3 cellular contexts compared by ENCODE assay signal in genomic region chr3:53788038-53788437, GRCh38.
TF ChIP-seq lines count a peak whose summit lies in the region.

No MANE protein-coding gene starts in this region.

TF ChIP-seq in GM12891, 5 proteins besides CTCF, POLR2A, EP300 and RAD21:
- TF ChIP-seq SPI1 (IDR thresholded peaks at IDR 0.05; ENCODE audit: low read depth, low read length) (no peak), PAX5 (IDR thresholded peaks at IDR 0.05; ENCODE audit: insufficient read depth, low read length, severe bottlenecking) (no peak), TAF1 (IDR thresholded peaks at IDR 0.05; ENCODE audit: low read depth, low read length) (no peak), POLR2AphosphoS5 (IDR thresholded peaks at IDR 0.05; ENCODE audit: low read depth, low read length) (no peak), POU2F2 (IDR thresholded peaks at IDR 0.05; ENCODE audit: low read depth, low read length) (no peak)

TF ChIP-seq in IMR-90, 13 proteins besides CTCF, POLR2A, EP300 and RAD21:
- TF ChIP-seq NFE2L2 (IDR thresholded peaks at IDR 0.05; ENCODE audit: low read depth, low read length), result no peak
- TF ChIP-seq FOS (IDR thresholded peaks at IDR 0.05; ENCODE audit: low read depth, low read length), result no peak
- no peak for TF ChIP-seq MXI1 (IDR thresholded peaks at IDR 0.05; ENCODE audit: borderline replicate concordance, low read depth, low read length)
- TF ChIP-seq MAFK (IDR thresholded peaks at IDR 0.05; ENCODE audit: low read depth, low read length), result no peak
- no peak for TF ChIP-seq RFX5 (IDR thresholded peaks at IDR 0.05; ENCODE audit: low read depth, low read length)
- no peak for TF ChIP-seq BHLHE40 (IDR thresholded peaks at IDR 0.05; ENCODE audit: low read depth, low read length)
- TF ChIP-seq USF2 (IDR thresholded peaks at IDR 0.05; ENCODE audit: low read depth, low read length), result no peak
- TF ChIP-seq SMC3 (IDR thresholded peaks at IDR 0.05; ENCODE audit: low read depth, low read length), result no peak
- no peak for TF ChIP-seq MAZ (IDR thresholded peaks at IDR 0.05; ENCODE audit: borderline replicate concordance, low read depth, low read length)
- no peak for TF ChIP-seq CHD1 (IDR thresholded peaks at IDR 0.05; ENCODE audit: low read depth, low read length)
- TF ChIP-seq CEBPB (IDR thresholded peaks at IDR 0.05; ENCODE audit: low read depth, low read length), result no peak
- no peak for TF ChIP-seq RCOR1 (IDR thresholded peaks at IDR 0.05; ENCODE audit: insufficient replicate concordance, low read length)
- TF ChIP-seq ELK1 (IDR thresholded peaks at IDR 0.05; ENCODE audit: borderline replicate concordance, low read depth, low read length), result no peak

TF ChIP-seq in H1, 55 proteins besides CTCF, POLR2A, EP300 and RAD21:
- no peak for TF ChIP-seq SP1 (IDR thresholded peaks at IDR 0.05; ENCODE audit: low read depth, low read length)
- TF ChIP-seq CHD2 (IDR thresholded peaks at IDR 0.05; ENCODE audit: low read length), result no peak
- TF ChIP-seq JUN (IDR thresholded peaks at IDR 0.05; ENCODE audit: low read depth, low read length), result no peak
- TF ChIP-seq PHF8 (conservative IDR thresholded peaks at IDR 0.05; ENCODE audit: low read depth, low read length), result no peak
- TF ChIP-seq JUND (IDR thresholded peaks at IDR 0.05; ENCODE audit: low read length), result no peak
- no peak for TF ChIP-seq SIN3A (conservative IDR thresholded peaks at IDR 0.05 in 1 of 2, IDR thresholded peaks at IDR 0.05 in 1 of 2; ENCODE audit: low read depth in 1 of 2, low read length in 2 of 2)
- TF ChIP-seq YY1 (IDR thresholded peaks at IDR 0.05; ENCODE audit: low read depth, low read length), result no peak
- TF ChIP-seq BCL11A (IDR thresholded peaks at IDR 0.05; ENCODE audit: low read depth in 2 of 2, low read length in 2 of 2), result no peak
- no peak for TF ChIP-seq CTBP2 (IDR thresholded peaks at IDR 0.05; ENCODE audit: borderline replicate concordance, insufficient read depth, insufficient read length, low read length)
- no peak for TF ChIP-seq TAF7 (optimal IDR thresholded peaks at IDR 0.05; ENCODE audit: borderline replicate concordance, low read depth, low read length)
- no peak for TF ChIP-seq TAF1 (IDR thresholded peaks at IDR 0.05; ENCODE audit: low read depth, low read length)
- TF ChIP-seq, protein P1, sequence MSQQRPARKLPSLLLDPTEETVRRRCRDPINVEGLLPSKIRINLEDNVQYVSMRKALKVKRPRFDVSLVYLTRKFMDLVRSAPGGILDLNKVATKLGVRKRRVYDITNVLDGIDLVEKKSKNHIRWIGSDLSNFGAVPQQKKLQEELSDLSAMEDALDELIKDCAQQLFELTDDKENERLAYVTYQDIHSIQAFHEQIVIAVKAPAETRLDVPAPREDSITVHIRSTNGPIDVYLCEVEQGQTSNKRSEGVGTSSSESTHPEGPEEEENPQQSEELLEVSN (IDR thresholded peaks at IDR 0.05), result no peak
- TF ChIP-seq MAFK (IDR thresholded peaks at IDR 0.05; ENCODE audit: low read depth, low read length), result no peak
